In genomic region chr4:35689866-35690265, GRCh38 we compare ENCODE assay signal across 22 cellular contexts.
"Had no signal": no experiment of that assay in that cellular context is flagged by ENCODE, and none has a peak within 500 bp of the region (broad histone marks: within the 10 kb centered on the region; RNA-seq: fewer than 3 reads in every experiment).

No MANE protein-coding gene starts in this region.

- H3K9me3 ChIP-seq: gastrocnemius medialis, neutrophil, pancreas, spleen, testis, upper lobe of left lung had no signal

- H3K4me1 ChIP-seq: gastrocnemius medialis, pancreas, spleen, testis, upper lobe of left lung had no signal

- DNase-seq: activated CD4-positive, alpha-beta T cell treated with anti-CD3 and anti-CD28 coated beads, Interleukin-2, amount 10 ng/mL, durations not matched to agents 24 days and 14 days; activated CD4-positive, CD25-positive, alpha-beta regulatory T cell; activated CD8-positive, alpha-beta T cell treated with anti-CD3 and anti-CD28 coated beads, Interleukin-2, amount 10 ng/mL, durations not matched to agents 7 days and 5 days; activated naive CD4-positive, alpha-beta T cell treated with anti-CD3 and anti-CD28 coated beads for 36 hours; activated naive CD8-positive, alpha-beta T cell treated with anti-CD3 and anti-CD28 coated beads, Interleukin-2, amount 50 U/mL, for 24 hours; activated T-cell treated with anti-CD3 and anti-CD28 coated beads, Interleukin-2, amount 50 U/mL, for 24 hours; anterior cingulate cortex; brain microvascular endothelial cell; central memory CD4-positive, alpha-beta T cell; erythroblast; gastrocnemius medialis; head of caudate nucleus; kidney glomerular epithelial cell; left ventricle myocardium superior; naive thymus-derived CD8-positive, alpha-beta T cell; pancreas; spleen; stimulated activated CD4-positive, alpha-beta T cell treated with anti-CD3 and anti-CD28 coated beads, Interleukin-4, amount 100 ng/mL, for 4 hours; T-cell; testis; upper lobe of left lung had no signal

- H3K27me3 ChIP-seq: brain microvascular endothelial cell, gastrocnemius medialis, neutrophil, pancreas, spleen, testis, upper lobe of left lung had no signal

- H3K36me3 ChIP-seq: brain microvascular endothelial cell, gastrocnemius medialis, neutrophil, pancreas, spleen, upper lobe of left lung had no signal

- H3K4me3 ChIP-seq: gastrocnemius medialis, pancreas, spleen, testis, upper lobe of left lung had no signal

- H3K27ac ChIP-seq: brain microvascular endothelial cell, gastrocnemius medialis, neutrophil, pancreas, spleen, testis, upper lobe of left lung had no signal
